ENCODE assay signal across 24 cellular contexts in the genomic region with DNA sequence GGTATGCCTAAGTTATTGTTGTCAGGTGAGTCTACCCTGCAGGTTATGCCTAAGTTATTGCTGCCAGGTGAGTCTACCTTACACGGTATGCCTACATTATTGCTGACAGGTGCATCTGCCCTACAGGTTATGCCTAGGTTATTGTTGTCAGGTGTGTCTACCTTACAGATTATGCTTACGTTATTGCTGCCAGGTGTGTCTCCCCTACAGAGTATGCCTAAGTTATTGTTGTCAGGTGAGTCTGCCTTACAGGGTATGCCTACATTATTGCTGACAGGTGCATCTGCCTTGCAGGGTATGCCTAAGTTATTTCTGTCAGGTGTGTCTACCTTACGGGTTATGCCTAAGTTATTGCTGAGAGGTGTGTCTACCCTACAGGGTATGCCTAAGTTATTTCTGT.
"Had no signal": no experiment of that assay in that cellular context is flagged by ENCODE, and none has a peak within 500 bp of the region (broad histone marks: within the 10 kb centered on the region; RNA-seq: fewer than 3 reads in every experiment).

No MANE protein-coding gene starts in this region.

- H3K36me3 ChIP-seq: esophagus squamous epithelium, sigmoid colon, spleen, tibial artery, upper lobe of right lung, uterus had no signal

- H3K27me3 Mint-ChIP-seq: natural killer cell treated with Interleukin-12 subunit alpha and Interleukin-12 subunit beta and Interleukin-15 and Interleukin-18, amount 100 ng/mL, for 72 hours; progenitor cell of endocrine pancreas; stimulated activated memory B cell treated with anti-CD40 and anti-IgM and Interleukin-4, amounts not matched to agents 10 μg/mL and 1 μg/mL and 100 μg/mL, for 72 hours had no signal

- H3K79me2 ChIP-seq: parathyroid adenoma had no signal

- DNase-seq: dermis blood vessel endothelial cell; effector memory CD4-positive, alpha-beta T cell; esophagus squamous epithelium; foreskin melanocyte; naive B cell; sigmoid colon; spleen; stimulated activated CD4-positive, alpha-beta T cell treated with anti-CD3 and anti-CD28 coated beads, Interleukin-4, amount 100 ng/mL, for 4 hours; stimulated activated naive CD8-positive, alpha-beta T cell treated with anti-CD3 and anti-CD28 coated beads, Interleukin-15, Interleukin-2, amounts not matched to agents 100 U/mL and 50 U/mL, for 24 hours; substantia nigra; testis; tibial artery; upper lobe of right lung; uterus had no signal

- ATAC-seq: natural killer cell treated with Interleukin-12 subunit alpha and Interleukin-12 subunit beta and Interleukin-15 and Interleukin-18, amount 100 ng/mL, for 72 hours; stimulated activated memory B cell treated with anti-CD40 and anti-IgM and Interleukin-4, amounts not matched to agents 10 μg/mL and 1 μg/mL and 100 μg/mL, for 72 hours; stimulated activated naive CD8-positive, alpha-beta T cell treated with anti-CD3 and anti-CD28 coated beads, Interleukin-15, Interleukin-2, amounts not matched to agents 100 U/mL and 50 U/mL, for 24 hours had no signal

- FAIRE-seq: endothelial cell of umbilical vein, keratinocyte had no signal

- H3K27me3 ChIP-seq: esophagus squamous epithelium, sigmoid colon, spleen, testis, tibial artery, upper lobe of right lung, uterus had no signal

- H3K36me3 Mint-ChIP-seq: memory B cell; naive B cell; stimulated activated memory B cell treated with anti-CD40 and anti-IgM and Interleukin-4, amounts not matched to agents 10 μg/mL and 1 μg/mL and 100 μg/mL, for 72 hours had no signal

- H3K4me1 ChIP-seq: parathyroid adenoma, sigmoid colon, spleen, testis, tibial artery, upper lobe of right lung, uterus had no signal

- H3K4me3 ChIP-seq: coronary artery, esophagus squamous epithelium, lung, sigmoid colon, spleen, testis, tibial artery, upper lobe of right lung, uterus had no signal

- H3K9ac ChIP-seq: parathyroid adenoma had no signal

- H3K27ac ChIP-seq: coronary artery, parathyroid adenoma, sigmoid colon, spleen, testis, tibial artery, upper lobe of right lung, uterus had no signal

- H3K27ac Mint-ChIP-seq: memory B cell; naive B cell; progenitor cell of endocrine pancreas; stimulated activated memory B cell treated with anti-CD40 and anti-IgM and Interleukin-4, amounts not matched to agents 10 μg/mL and 1 μg/mL and 100 μg/mL, for 72 hours had no signal

- H2AFZ ChIP-seq: parathyroid adenoma had no signal

- H3K4me1 Mint-ChIP-seq: memory B cell; naive B cell; neural crest cell; stimulated activated memory B cell treated with anti-CD40 and anti-IgM and Interleukin-4, amounts not matched to agents 10 μg/mL and 1 μg/mL and 100 μg/mL, for 72 hours had no signal

- H3K9me3 Mint-ChIP-seq: natural killer cell treated with Interleukin-12 subunit alpha and Interleukin-12 subunit beta and Interleukin-15 and Interleukin-18, amount 100 ng/mL, for 72 hours had no signal

- H3K4me3 Mint-ChIP-seq: memory B cell; natural killer cell treated with Interleukin-12 subunit alpha and Interleukin-12 subunit beta and Interleukin-15 and Interleukin-18, amount 100 ng/mL, for 72 hours; neural crest cell; stimulated activated memory B cell treated with anti-CD40 and anti-IgM and Interleukin-4, amounts not matched to agents 10 μg/mL and 1 μg/mL and 100 μg/mL, for 72 hours had no signal

- H3K9me3 ChIP-seq: esophagus squamous epithelium, sigmoid colon, testis, upper lobe of right lung, uterus had no signal
